Comparison of ENCODE assay signal across 9 cellular contexts in the genomic region with DNA sequence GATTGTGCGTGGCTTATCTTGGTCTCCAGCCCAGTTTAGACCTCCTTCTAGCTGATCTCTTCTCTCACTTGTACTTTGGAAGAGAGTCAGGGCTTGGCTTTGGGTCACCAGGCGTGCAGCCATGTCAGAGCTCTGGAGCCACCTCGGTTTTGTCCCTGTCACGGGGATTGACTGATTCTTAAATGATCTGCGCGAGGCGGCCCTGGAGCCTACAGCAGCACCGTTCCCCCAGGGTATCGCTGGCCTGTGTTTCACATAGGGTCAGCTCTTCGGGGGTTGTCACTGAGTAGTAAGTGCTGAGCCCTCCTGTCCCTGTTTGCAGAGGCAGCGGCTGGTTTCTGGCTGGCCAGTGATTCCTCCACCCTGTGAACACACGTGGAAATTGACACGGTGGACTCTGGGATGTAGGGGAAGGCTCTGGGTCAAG.
A peak's percentile ranks its signal among the peaks of the same experiment; 100 is the strongest.
DNase-seq lines count a peak whose midpoint lies in the region; ATAC-seq and TF ChIP-seq lines count a peak whose summit lies in the region.
"Had no signal": no experiment of that assay in that cellular context is flagged by ENCODE, and none has a peak within 500 bp of the region (broad histone marks: within the 10 kb centered on the region; RNA-seq: fewer than 3 reads in every experiment).

No MANE protein-coding gene starts in this region.

- H3K4me2 ChIP-seq in mesenchymal stem cell (ENCODE audit: low read length, poor library complexity, severe bottlenecking), result no peak overlapping the region

- peak overlapping the region; percentile 75 for H3K4me3 Mint-ChIP-seq in activated T-helper 1 cell treated with anti-CD3 and anti-CD28 coated beads, Interleukin-12 subunit alpha, Interleukin-12 subunit beta, Interleukin-2, Interleukin-4 antibody, amounts not matched to agents 30 ng/mL and 10 ng/mL and 1 ng/mL, durations not matched to agents 14 hours and 24 hours and 36 hours

- peak overlapping the region; percentile 94 for H3K27ac Mint-ChIP-seq in activated T-helper 1 cell treated with anti-CD3 and anti-CD28 coated beads, Interleukin-12 subunit alpha, Interleukin-12 subunit beta, Interleukin-2, Interleukin-4 antibody, amounts not matched to agents 30 ng/mL and 10 ng/mL and 1 ng/mL, durations not matched to agents 14 hours and 24 hours and 36 hours

- H3K4ac ChIP-seq in mesenchymal stem cell (ENCODE audit: low read depth in 1 of 2, low read length in 2 of 2), result peak overlapping the region; percentile 96 to 97

- intact Hi-C loops in right cardiac atrium (cut with DNase I) (no loop called here), Right ventricle myocardium superior (cut with DNase I) (no loop called here)
- intact Hi-C loops in activated T-helper 1 cell treated with anti-CD3 and anti-CD28 coated beads, Interleukin-12 subunit alpha, Interleukin-12 subunit beta, Interleukin-2, Interleukin-4 antibody, amounts not matched to agents 30 ng/mL and 10 ng/mL and 1 ng/mL, durations not matched to agents 14 hours and 24 hours and 36 hours (cut with micrococcal nuclease), result loop anchor here (1.0 to 2.0 kb wide), 2 partner anchors 9 to 109 kb away; no protein-coding TSS in a partner anchor

- no peaks in the 10 kb centered on the region for H3K27me3 Mint-ChIP-seq in activated T-helper 1 cell treated with anti-CD3 and anti-CD28 coated beads, Interleukin-12 subunit alpha, Interleukin-12 subunit beta, Interleukin-2, Interleukin-4 antibody, amounts not matched to agents 30 ng/mL and 10 ng/mL and 1 ng/mL, durations not matched to agents 14 hours and 24 hours and 36 hours (ENCODE audit: insufficient read depth)

- H3K4me1 ChIP-seq in right cardiac atrium (ENCODE audit: control insufficient read depth, insufficient read depth, low read length) (peaks cover 8% of the 10 kb centered on the region), mesenchymal stem cell (ENCODE audit: control insufficient read depth, insufficient read depth, low read depth, low read length) (peaks cover 17% of the 10 kb centered on the region), thoracic aorta (ENCODE audit: control insufficient read depth in 1 of 2, low read depth in 2 of 2) (peaks cover 23 to 66% of the 10 kb centered on the region in 2 donors)

- H3K79me1 ChIP-seq in mesenchymal stem cell (replicated peaks; ENCODE audit: low read length, poor library complexity, severe bottlenecking), result peaks cover 30% of the 10 kb centered on the region

- H3K36me3 ChIP-seq in mesenchymal stem cell (ENCODE audit: control insufficient read depth in 1 of 2, insufficient read depth in 2 of 2, low read depth in 1 of 2, low read length in 2 of 2), result peaks cover 4 to 12% of the 10 kb centered on the region in 2 experiments
- no peaks in the 10 kb centered on the region for H3K36me3 ChIP-seq in thoracic aorta

- DNase-seq in right cardiac atrium, result peak in 2 of 3 donors; percentile 65 to 79
- no peak for DNase-seq in Right ventricle myocardium superior
- no peak for DNase-seq in activated T-helper 1 cell treated with anti-CD3 and anti-CD28 coated beads, Interleukin-12 subunit alpha, Interleukin-12 subunit beta, Interleukin-2, Interleukin-4 antibody, amounts not matched to agents 30 ng/mL and 10 ng/mL and 1 ng/mL, durations not matched to agents 14 hours and 24 hours and 36 hours (ENCODE audit: low spot score)
- no peak for DNase-seq in mesenchymal stem cell
- DNase-seq in thoracic aorta (ENCODE audit: low spot score), result no peak
- no peak for DNase-seq in DMS53 treated with DMSO at 0.1 percent for 48 hours (lab: John Stamatoyannopoulos, UW; ENCODE audit: unreplicated experiment)
- DNase-seq: EL had no signal

- H3K27ac ChIP-seq in right cardiac atrium (ENCODE audit: low read length) (no peak overlapping the region), mesenchymal stem cell (ENCODE audit: low read length, poor library complexity, severe bottlenecking) (no peak overlapping the region), thoracic aorta (peak overlapping the region; percentile 46 to 55)

- H3K18ac ChIP-seq in mesenchymal stem cell (ENCODE audit: low read depth in 1 of 2, low read length in 2 of 2), result peak overlapping the region; percentile 97 to 99

- 58% methylated on average over 13 of the region's 13 CpGs for WGBS in right cardiac atrium
- WGBS in mesenchymal stem cell, result 74% methylated on average over 13 of the region's 13 CpGs

- H3K9me3 ChIP-seq in right cardiac atrium (ENCODE audit: control insufficient read depth, low read length) (no peaks in the 10 kb centered on the region), mesenchymal stem cell (ENCODE audit: control insufficient read depth, low read length) (no peaks in the 10 kb centered on the region), thoracic aorta (no peaks in the 10 kb centered on the region)

- peak overlapping the region; percentile 95 for H4K8ac ChIP-seq in mesenchymal stem cell (ENCODE audit: low read length)

- peak overlapping the region in 1 of 2 experiments; percentile 91 for H3K14ac ChIP-seq in mesenchymal stem cell (ENCODE audit: low read length in 2 of 2)

- H3K4me3 ChIP-seq in right cardiac atrium (ENCODE audit: low read length) (no peak overlapping the region), mesenchymal stem cell (ENCODE audit: insufficient read depth in 1 of 2, low read depth in 1 of 2, low read length in 2 of 2) (peak overlapping the region in 1 of 2 experiments; percentile 16), thoracic aorta (peak overlapping the region; percentile 49)

- H2AK5ac ChIP-seq in mesenchymal stem cell (ENCODE audit: low read length, severe bottlenecking), result no peak overlapping the region

- H3K9ac ChIP-seq in mesenchymal stem cell (ENCODE audit: low read length), result no peak overlapping the region

- peak overlapping the region in 1 of 2 experiments; percentile 95 for H3K23ac ChIP-seq in mesenchymal stem cell (ENCODE audit: low read length in 2 of 2)

- no peaks in the 10 kb centered on the region for H3K27me3 ChIP-seq in right cardiac atrium (ENCODE audit: control insufficient read depth, insufficient read depth)
- H3K27me3 ChIP-seq in mesenchymal stem cell (ENCODE audit: control insufficient read depth in 1 of 2, insufficient read depth in 1 of 2, low read length in 2 of 2), result no peaks in the 10 kb centered on the region
- no peaks in the 10 kb centered on the region for H3K27me3 ChIP-seq in thoracic aorta (replicated peaks; ENCODE audit: insufficient read depth)

- H2BK5ac ChIP-seq in mesenchymal stem cell (ENCODE audit: low read depth, low read length, poor library complexity, severe bottlenecking), result no peak overlapping the region

- no peak overlapping the region for H2AFZ ChIP-seq in mesenchymal stem cell (ENCODE audit: low read depth, low read length)

- peak overlapping the region; percentile 89 for H2BK15ac ChIP-seq in mesenchymal stem cell (ENCODE audit: low read depth, poor library complexity, severe bottlenecking)

- peaks cover 32% of the 10 kb centered on the region for H3K36me3 Mint-ChIP-seq in activated T-helper 1 cell treated with anti-CD3 and anti-CD28 coated beads, Interleukin-12 subunit alpha, Interleukin-12 subunit beta, Interleukin-2, Interleukin-4 antibody, amounts not matched to agents 30 ng/mL and 10 ng/mL and 1 ng/mL, durations not matched to agents 14 hours and 24 hours and 36 hours (ENCODE audit: low read depth)

- peak overlapping the region; percentile 97 to 100 for H2BK12ac ChIP-seq in mesenchymal stem cell (ENCODE audit: low read length in 2 of 2)

- H3K4me1 Mint-ChIP-seq in activated T-helper 1 cell treated with anti-CD3 and anti-CD28 coated beads, Interleukin-12 subunit alpha, Interleukin-12 subunit beta, Interleukin-2, Interleukin-4 antibody, amounts not matched to agents 30 ng/mL and 10 ng/mL and 1 ng/mL, durations not matched to agents 14 hours and 24 hours and 36 hours (ENCODE audit: low read depth), result peaks cover 81% of the 10 kb centered on the region

- H2BK120ac ChIP-seq in mesenchymal stem cell (ENCODE audit: low read depth, low read length), result peak overlapping the region; percentile 89

- no peaks in the 10 kb centered on the region for H3K9me3 Mint-ChIP-seq in activated T-helper 1 cell treated with anti-CD3 and anti-CD28 coated beads, Interleukin-12 subunit alpha, Interleukin-12 subunit beta, Interleukin-2, Interleukin-4 antibody, amounts not matched to agents 30 ng/mL and 10 ng/mL and 1 ng/mL, durations not matched to agents 14 hours and 24 hours and 36 hours

- peak; percentile 22 to 42 for ATAC-seq in right cardiac atrium
- ATAC-seq in Right ventricle myocardium superior (ENCODE audit: poor library complexity), result no peak
- no peak for ATAC-seq in thoracic aorta (ENCODE audit: insufficient number of reproducible peaks, low FRiP score, low read depth)
- ATAC-seq in GM21529 (IDR thresholded peaks at IDR 0.05; ENCODE audit: unreplicated experiment), result no peak
- no peak for ATAC-seq in GM21737 (IDR thresholded peaks at IDR 0.05; ENCODE audit: unreplicated experiment)

- peak overlapping the region; percentile 95 for H4K91ac ChIP-seq in mesenchymal stem cell (ENCODE audit: low read length)

- TF ChIP-seq CTCF in thoracic aorta (IDR thresholded peaks at IDR 0.05), result no peak

Comparison
In these comparisons a context has a peak if more than half of its experiments do, and no peak if none do; other contexts are left out.
1. ATAC-seq: peak in right cardiac atrium (2 of 2); none in Right ventricle myocardium superior (single experiment), thoracic aorta (single experiment), GM21529 (single experiment) and GM21737 (single experiment).
2. DNase-seq: peak in right cardiac atrium (2 of 3); none in Right ventricle myocardium superior (single experiment), activated T-helper 1 cell treated with anti-CD3 and anti-CD28 coated beads, Interleukin-12 subunit alpha, Interleukin-12 subunit beta, Interleukin-2, Interleukin-4 antibody, amounts not matched to agents 30 ng/mL and 10 ng/mL and 1 ng/mL, durations not matched to agents 14 hours and 24 hours and 36 hours (single experiment), mesenchymal stem cell (single experiment), thoracic aorta (single experiment) and DMS53 treated with DMSO at 0.1 percent for 48 hours (single experiment).
3. H3K27ac ChIP-seq: peak in thoracic aorta (2 of 2); none in right cardiac atrium (single experiment) and mesenchymal stem cell (single experiment).